In genomic region chr22:22748297-22748743, GRCh38 we compare ENCODE assay signal across 8 cellular contexts.
DNase-seq lines count a peak whose midpoint lies in the region; ATAC-seq, FAIRE-seq and TF ChIP-seq lines count a peak whose summit lies in the region.

No MANE protein-coding gene starts in this region.

- no peak overlapping the region for H2AFZ ChIP-seq in GM23338

- H3K9me3 ChIP-seq in CD4-positive, alpha-beta T cell (ENCODE audit: control insufficient read depth, low read length): no peaks in the 10 kb centered on the region
- H3K9me3 ChIP-seq in SJSA1 (replicated peaks): no peaks in the 10 kb centered on the region

- no peaks in the 10 kb centered on the region for H3K36me3 Mint-ChIP-seq in CD4-positive, alpha-beta T cell (ENCODE audit: low read depth)
- no peaks in the 10 kb centered on the region for H3K36me3 Mint-ChIP-seq in GM23338 (ENCODE audit: low read depth)

- H3K27ac ChIP-seq in CD4-positive, alpha-beta T cell (ENCODE audit: low read depth, low read length): no peak overlapping the region
- H3K27ac ChIP-seq in GM23338 (ENCODE audit: low read depth) (no peak overlapping the region), SJSA1 (no peak overlapping the region)

- H3K4me1 ChIP-seq in GM23338 (ENCODE audit: insufficient read depth): no peaks in the 10 kb centered on the region
- no peaks in the 10 kb centered on the region for H3K4me1 ChIP-seq in SJSA1 (replicated peaks)

- H3F3A ChIP-seq in GM23338 (replicated peaks; ENCODE audit: low read depth): no peaks in the 10 kb centered on the region

- no peaks in the 10 kb centered on the region for H3K9me3 Mint-ChIP-seq in CD4-positive, alpha-beta T cell
- no peaks in the 10 kb centered on the region for H3K9me3 Mint-ChIP-seq in GM23338

- no peak overlapping the region for H3K27ac Mint-ChIP-seq in CD4-positive, alpha-beta T cell
- no peak overlapping the region for H3K27ac Mint-ChIP-seq in GM23338

- H3K27me3 Mint-ChIP-seq in CD4-positive, alpha-beta T cell: peaks cover 4% of the 10 kb centered on the region
- peaks cover 63% of the 10 kb centered on the region for H3K27me3 Mint-ChIP-seq in GM23338 (ENCODE audit: insufficient read depth, low read depth, poor library complexity)

- CTCF ChIA-PET in CD4-positive, alpha-beta T cell (lab: Charles Lee): no interaction called here

- no peak overlapping the region for H3K4me2 ChIP-seq in GM23338

- H3K36me3 ChIP-seq in GM23338 (ENCODE audit: insufficient read depth): no peaks in the 10 kb centered on the region
- no peaks in the 10 kb centered on the region for H3K36me3 ChIP-seq in SJSA1
- H3K36me3 ChIP-seq in bronchial epithelial cell (ENCODE audit: control insufficient read depth, insufficient read depth, low read length): no peaks in the 10 kb centered on the region

- intact Hi-C loops in CD4-positive, alpha-beta T cell (cut with DNase I, micrococcal nuclease): loop anchor here in 1 of 2 experiments (2.0 kb wide), 1 partner anchor 38 kb away; no protein-coding TSS in a partner anchor

- POLR2A ChIA-PET in CD4-positive, alpha-beta T cell (lab: Charles Lee): no interaction called here

- ATAC-seq in CD4-positive, alpha-beta T cell (ENCODE audit: poor library complexity): peak; percentile 54
- peak; percentile 76 for ATAC-seq in GM23338
- ATAC-seq in HG03342 (IDR thresholded peaks at IDR 0.05; ENCODE audit: unreplicated experiment): no peak

- H3K9me2 ChIP-seq in GM23338 (ENCODE audit: insufficient read depth): no peaks in the 10 kb centered on the region

- FAIRE-seq in bronchial epithelial cell (lab: Jason Lieb, UNC): no peak

- H3K27me3 ChIP-seq in CD4-positive, alpha-beta T cell (ENCODE audit: control insufficient read depth, insufficient read depth, low read length): no peaks in the 10 kb centered on the region
- H3K27me3 ChIP-seq in GM23338 (ENCODE audit: insufficient read depth) (peaks cover 75% of the 10 kb centered on the region), SJSA1 (replicated peaks) (peaks cover 5% of the 10 kb centered on the region; the same call in 1 of the 2 replicates), bronchial epithelial cell (ENCODE audit: control insufficient read depth, insufficient read depth, low read length) (no peaks in the 10 kb centered on the region)

- H3K4me1 Mint-ChIP-seq in CD4-positive, alpha-beta T cell (ENCODE audit: low read depth): peaks cover 22% of the 10 kb centered on the region
- H3K4me1 Mint-ChIP-seq in GM23338: peaks cover 21% of the 10 kb centered on the region

- no peak overlapping the region for H3K4me3 Mint-ChIP-seq in CD4-positive, alpha-beta T cell
- H3K4me3 Mint-ChIP-seq in GM23338: no peak overlapping the region

- peak in 4 of 10 experiments; percentile 8 to 26 (median 12) for DNase-seq in CD4-positive, alpha-beta T cell
- peak; percentile 43 for DNase-seq in GM23338 (ENCODE audit: low spot score)
- peak; percentile 15 to 46 for DNase-seq in SJSA1 (ENCODE audit: low read depth in 1 of 2, low spot score in 2 of 2)
- DNase-seq in bronchial epithelial cell (ENCODE audit: low read depth): peak; percentile 37
- peak; percentile 19 for DNase-seq in kidney glomerular epithelial cell (lab: John Stamatoyannopoulos, UW)
- DNase-seq in stimulated activated CD8-positive, alpha-beta memory T cell treated with anti-CD3 and anti-CD28 coated beads, Interleukin-4, amount 100 ng/mL, for 24 hours (ENCODE audit: low read depth): peak; percentile 21
- DNase-seq in SHP77 treated with DMSO at 0.1 percent for 48 hours (lab: John Stamatoyannopoulos, UW): no peak

- no peak overlapping the region for H3K4me3 ChIP-seq in GM23338
- H3K4me3 ChIP-seq in SJSA1: no peak overlapping the region
- H3K4me3 ChIP-seq in bronchial epithelial cell (ENCODE audit: low read depth, low read length): no peak overlapping the region

- H3K79me2 ChIP-seq in GM23338 (replicated peaks; ENCODE audit: insufficient read depth): no peaks in the 10 kb centered on the region

- no peaks in the 10 kb centered on the region for H4K20me1 ChIP-seq in GM23338 (replicated peaks; ENCODE audit: insufficient read depth)

- TF ChIP-seq CTCF in CD4-positive, alpha-beta T cell (IDR thresholded peaks at IDR 0.05): peak; percentile 63
- TF ChIP-seq CTCF in GM23338 (conservative IDR thresholded peaks at IDR 0.05; ENCODE audit: low read depth in 2 of 2) (peak; percentile 42 to 61), bronchial epithelial cell (IDR thresholded peaks at IDR 0.05; ENCODE audit: insufficient read depth, low read length, severe bottlenecking) (peak; percentile 79)

TF ChIP-seq in GM23338, 12 proteins besides CTCF, POLR2A, EP300 and RAD21 (continues in another document):
- TF ChIP-seq POLR2AphosphoS5 (IDR thresholded peaks at IDR 0.05; ENCODE audit: low read depth) (no peak), ZNF114 (CRISPR knock-in tag; IDR thresholded peaks at IDR 0.05) (no peak), EZH2 (IDR thresholded peaks at IDR 0.05; ENCODE audit: low read depth, unreplicated experiment) (no peak), JUNB (IDR thresholded peaks at IDR 0.05; ENCODE audit: unreplicated experiment) (no peak), EZH2phosphoT487 (IDR thresholded peaks at IDR 0.05; ENCODE audit: unreplicated experiment) (no peak), REST (IDR thresholded peaks at IDR 0.05; ENCODE audit: unreplicated experiment) (no peak), ZNF331 (CRISPR knock-in tag; IDR thresholded peaks at IDR 0.05; ENCODE audit: low read depth) (no peak), NANOG (IDR thresholded peaks at IDR 0.05; ENCODE audit: borderline replicate concordance) (no peak)
